13 cellular contexts compared by ENCODE assay signal in the genomic region with DNA sequence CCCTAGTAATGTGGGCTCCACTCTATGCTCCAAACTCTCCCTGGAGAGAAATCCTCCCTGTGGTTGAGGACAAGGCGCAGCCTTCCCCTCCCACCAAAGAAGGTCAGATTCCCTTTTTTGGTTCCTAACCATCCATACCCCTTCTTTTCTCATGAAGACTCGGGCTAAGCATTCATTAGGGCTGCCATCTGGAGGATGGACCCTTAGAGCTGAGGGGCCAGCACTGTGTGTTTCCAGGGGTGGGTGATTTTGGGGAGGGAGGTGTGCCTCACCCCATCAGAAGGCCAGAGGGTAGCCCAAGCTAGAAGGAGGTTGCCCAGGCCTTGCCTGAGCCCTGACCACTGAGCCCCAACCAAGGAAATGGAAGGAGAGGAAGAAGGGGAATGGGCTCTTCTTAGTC.
"Had no signal": no experiment of that assay in that cellular context is flagged by ENCODE, and none has a peak within 500 bp of the region (broad histone marks: within the 10 kb centered on the region; RNA-seq: fewer than 3 reads in every experiment).

No MANE protein-coding gene starts in this region.

- H3K36me3 ChIP-seq: pancreas had no signal

- H3K4me3 Mint-ChIP-seq: central memory CD8-positive, alpha-beta T cell; effector memory CD8-positive, alpha-beta T cell; naive B cell; stimulated activated memory B cell treated with anti-CD40 and anti-IgM and Interleukin-4, amounts not matched to agents 10 μg/mL and 1 μg/mL and 100 μg/mL, for 72 hours had no signal

- H3K4me1 ChIP-seq: pancreas had no signal

- DNase-seq: activated CD4-positive, CD25-positive, alpha-beta regulatory T cell treated with anti-CD3 and anti-CD28 coated beads, Interleukin-2, amount 50 U/mL, for 72 hours; activated naive CD4-positive, alpha-beta T cell treated with anti-CD3 and anti-CD28 coated beads, Interleukin-2, amount 50 U/mL, for 16 hours; activated T-cell treated with anti-CD3 and anti-CD28 coated beads, Interleukin-2, amount 50 U/mL, for 1 hour; dermis blood vessel endothelial cell; effector memory CD8-positive, alpha-beta T cell; heart left ventricle; left colon; naive B cell; pancreas; tibial artery had no signal

- H3K36me3 Mint-ChIP-seq: naive B cell; stimulated activated memory B cell treated with anti-CD40 and anti-IgM and Interleukin-4, amounts not matched to agents 10 μg/mL and 1 μg/mL and 100 μg/mL, for 72 hours had no signal

- H3K9me3 ChIP-seq: heart left ventricle, pancreas, tibial artery had no signal

- H3K27me3 Mint-ChIP-seq: central memory CD8-positive, alpha-beta T cell; effector memory CD8-positive, alpha-beta T cell had no signal

- H3K27ac Mint-ChIP-seq: effector memory CD8-positive, alpha-beta T cell; naive B cell; stimulated activated memory B cell treated with anti-CD40 and anti-IgM and Interleukin-4, amounts not matched to agents 10 μg/mL and 1 μg/mL and 100 μg/mL, for 72 hours had no signal

- ATAC-seq: effector memory CD8-positive, alpha-beta T cell; left colon; pancreas; stimulated activated memory B cell treated with anti-CD40 and anti-IgM and Interleukin-4, amounts not matched to agents 10 μg/mL and 1 μg/mL and 100 μg/mL, for 72 hours had no signal

- H3K9me3 Mint-ChIP-seq: central memory CD8-positive, alpha-beta T cell; effector memory CD8-positive, alpha-beta T cell; stimulated activated memory B cell treated with anti-CD40 and anti-IgM and Interleukin-4, amounts not matched to agents 10 μg/mL and 1 μg/mL and 100 μg/mL, for 72 hours had no signal

- H3K27ac ChIP-seq: epithelial cell of prostate, pancreas had no signal

- H3K27me3 ChIP-seq: heart left ventricle, pancreas, tibial artery had no signal

- H3K4me1 Mint-ChIP-seq: central memory CD8-positive, alpha-beta T cell; naive B cell; stimulated activated memory B cell treated with anti-CD40 and anti-IgM and Interleukin-4, amounts not matched to agents 10 μg/mL and 1 μg/mL and 100 μg/mL, for 72 hours had no signal

- H3K4me3 ChIP-seq: heart left ventricle, pancreas, tibial artery had no signal
